ENCODE assay signal across 23 cellular contexts in the genomic region with DNA sequence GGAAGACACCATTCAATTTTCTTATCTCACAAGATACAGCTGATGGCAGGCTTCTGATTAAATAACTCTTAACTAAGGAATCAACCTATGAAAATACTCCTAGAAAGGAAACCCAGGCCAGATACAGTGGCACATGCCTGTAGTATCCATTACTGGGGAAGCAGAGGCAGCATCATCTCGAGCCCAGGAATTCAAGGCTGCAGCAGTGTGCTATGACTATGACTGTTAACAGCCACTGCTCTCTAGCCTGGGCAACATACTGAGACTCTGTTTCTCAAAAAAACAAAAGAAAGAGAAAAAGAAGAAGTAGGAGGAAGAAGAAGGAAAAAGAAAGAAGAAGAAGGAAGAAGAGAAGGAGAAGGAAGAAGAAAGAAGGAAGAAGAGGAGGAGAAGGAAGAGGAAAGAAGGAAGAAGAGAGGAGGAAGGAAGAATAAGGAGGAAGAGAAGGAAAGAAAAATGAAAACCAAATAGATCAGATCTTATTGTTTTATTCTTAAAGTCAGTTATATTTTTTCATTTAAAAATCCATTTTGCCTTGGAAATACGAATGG.
"Had no signal": no experiment of that assay in that cellular context is flagged by ENCODE, and none has a peak within 500 bp of the region (broad histone marks: within the 10 kb centered on the region; RNA-seq: fewer than 3 reads in every experiment).

No MANE protein-coding gene starts in this region.

- DNase-seq: activated CD4-positive, alpha-beta T cell treated with anti-CD3 and anti-CD28 coated beads, Interleukin-2, amount 10 ng/mL, durations not matched to agents 24 days and 14 days; activated CD8-positive, alpha-beta memory T cell treated with anti-CD3 and anti-CD28 coated beads, Interleukin-2, amount 10 ng/mL, durations not matched to agents 7 days and 5 days; activated CD8-positive, alpha-beta T cell treated with anti-CD3 and anti-CD28 coated beads for 36 hours; activated T-cell treated with anti-CD3 and anti-CD28 coated beads for 4 hours; aorta; brain microvascular endothelial cell; caudate nucleus; colonic mucosa; dorsolateral prefrontal cortex; esophagus squamous epithelium; heart left ventricle; left cardiac atrium; midbrain; natural killer cell; retina; stimulated activated CD4-positive, alpha-beta T cell treated with anti-CD3 and anti-CD28 coated beads, Interleukin-4, amount 100 ng/mL, for 24 hours; stimulated activated naive CD4-positive, alpha-beta T cell treated with Interleukin-2 at 50 U/mL for 16 hours; T-helper 9 cell had no signal

- H3K4me3 ChIP-seq: colonic mucosa, dorsolateral prefrontal cortex, esophagus squamous epithelium, heart left ventricle, thoracic aorta, vagina had no signal

- H3K27ac ChIP-seq: brain microvascular endothelial cell, colonic mucosa, dorsolateral prefrontal cortex, esophagus squamous epithelium, heart left ventricle, thoracic aorta, vagina had no signal

- H3K9me3 Mint-ChIP-seq: activated CD4-positive, alpha-beta T cell treated with anti-CD3 and anti-CD28 coated beads, Interleukin-2, amount 10 ng/mL, durations not matched to agents 24 days and 14 days; activated CD8-positive, alpha-beta T cell treated with anti-CD3 and anti-CD28 coated beads for 36 hours; activated naive CD4-positive, alpha-beta T cell treated with anti-CD3 and anti-CD28 coated beads, Interleukin-2, amount 50 U/mL, for 72 hours; natural killer cell; type B pancreatic cell had no signal

- H3K9me3 ChIP-seq: colonic mucosa, esophagus squamous epithelium, heart left ventricle, thoracic aorta, vagina had no signal

- H3K27ac Mint-ChIP-seq: activated CD4-positive, alpha-beta T cell treated with anti-CD3 and anti-CD28 coated beads, Interleukin-2, amount 10 ng/mL, durations not matched to agents 24 days and 14 days; activated CD8-positive, alpha-beta memory T cell treated with anti-CD3 and anti-CD28 coated beads, Interleukin-2, amount 10 ng/mL, durations not matched to agents 7 days and 5 days; activated CD8-positive, alpha-beta T cell treated with anti-CD3 and anti-CD28 coated beads for 36 hours; activated naive CD4-positive, alpha-beta T cell treated with anti-CD3 and anti-CD28 coated beads, Interleukin-2, amount 50 U/mL, for 72 hours; progenitor cell of endocrine pancreas; type B pancreatic cell had no signal

- H3K27me3 ChIP-seq: brain microvascular endothelial cell, colonic mucosa, dorsolateral prefrontal cortex, esophagus squamous epithelium, heart left ventricle, vagina had no signal

- H3K36me3 ChIP-seq: colonic mucosa, esophagus squamous epithelium had no signal

- H3K4me1 ChIP-seq: colonic mucosa, esophagus squamous epithelium, vagina had no signal

- H3K4me3 Mint-ChIP-seq: activated CD4-positive, alpha-beta T cell treated with anti-CD3 and anti-CD28 coated beads, Interleukin-2, amount 10 ng/mL, durations not matched to agents 24 days and 14 days; activated CD8-positive, alpha-beta memory T cell treated with anti-CD3 and anti-CD28 coated beads, Interleukin-2, amount 10 ng/mL, durations not matched to agents 7 days and 5 days; activated CD8-positive, alpha-beta T cell treated with anti-CD3 and anti-CD28 coated beads for 36 hours; natural killer cell; type B pancreatic cell had no signal

- H3K27me3 Mint-ChIP-seq: activated CD4-positive, alpha-beta T cell treated with anti-CD3 and anti-CD28 coated beads, Interleukin-2, amount 10 ng/mL, durations not matched to agents 24 days and 14 days; activated CD8-positive, alpha-beta memory T cell treated with anti-CD3 and anti-CD28 coated beads, Interleukin-2, amount 10 ng/mL, durations not matched to agents 7 days and 5 days; activated CD8-positive, alpha-beta T cell treated with anti-CD3 and anti-CD28 coated beads for 36 hours; progenitor cell of endocrine pancreas; type B pancreatic cell had no signal

- ATAC-seq: activated CD8-positive, alpha-beta memory T cell treated with anti-CD3 and anti-CD28 coated beads, Interleukin-2, amount 10 ng/mL, durations not matched to agents 7 days and 5 days; activated CD8-positive, alpha-beta T cell treated with anti-CD3 and anti-CD28 coated beads for 36 hours; activated naive CD4-positive, alpha-beta T cell treated with anti-CD3 and anti-CD28 coated beads, Interleukin-2, amount 50 U/mL, for 72 hours; heart left ventricle; left cardiac atrium; natural killer cell had no signal

- H3K36me3 Mint-ChIP-seq: activated naive CD4-positive, alpha-beta T cell treated with anti-CD3 and anti-CD28 coated beads, Interleukin-2, amount 50 U/mL, for 72 hours had no signal
